1 cellular context compared by ENCODE assay signal in the genomic region with DNA sequence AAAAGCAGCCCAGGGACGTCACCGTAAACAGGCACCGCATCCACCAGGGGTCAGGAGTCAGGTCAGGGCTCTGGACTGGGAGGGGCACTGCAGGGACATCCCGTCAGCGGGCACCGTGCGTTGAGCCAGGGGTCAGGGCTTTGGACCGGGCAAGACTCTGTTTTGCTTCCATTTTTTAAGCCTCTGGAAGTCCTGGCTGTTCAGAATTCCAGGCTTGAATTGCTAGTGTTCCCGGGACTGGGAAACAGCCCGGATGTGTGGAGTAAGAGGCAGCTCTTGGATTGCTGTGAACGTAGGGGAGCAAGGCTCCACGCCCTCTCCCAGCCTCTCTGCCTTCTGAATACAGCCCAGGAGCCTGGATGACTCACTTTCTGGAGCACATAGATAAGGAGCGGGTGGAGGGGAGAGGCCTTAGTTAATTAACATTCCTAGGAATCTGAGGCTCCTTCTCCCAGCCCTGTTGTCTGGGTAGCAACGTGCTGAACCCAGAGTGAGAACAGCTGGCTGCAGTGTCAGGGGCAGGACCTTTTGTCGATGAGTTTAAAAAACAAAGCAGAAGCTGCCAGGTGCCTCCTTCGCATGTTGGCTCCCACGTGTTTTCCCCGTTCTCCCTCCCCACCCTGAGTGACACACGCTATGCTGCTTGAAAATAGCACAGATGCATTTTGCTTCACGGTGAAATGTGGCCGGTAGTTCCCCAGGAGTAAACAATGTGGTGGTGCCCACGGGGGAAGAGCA.
TF ChIP-seq lines count a peak whose summit lies in the region.

No MANE protein-coding gene starts in this region.

TF ChIP-seq in HepG2, 621 proteins besides CTCF, POLR2A, EP300 and RAD21 (continued from another document and continues in another):
- TF ChIP-seq, protein P1, sequence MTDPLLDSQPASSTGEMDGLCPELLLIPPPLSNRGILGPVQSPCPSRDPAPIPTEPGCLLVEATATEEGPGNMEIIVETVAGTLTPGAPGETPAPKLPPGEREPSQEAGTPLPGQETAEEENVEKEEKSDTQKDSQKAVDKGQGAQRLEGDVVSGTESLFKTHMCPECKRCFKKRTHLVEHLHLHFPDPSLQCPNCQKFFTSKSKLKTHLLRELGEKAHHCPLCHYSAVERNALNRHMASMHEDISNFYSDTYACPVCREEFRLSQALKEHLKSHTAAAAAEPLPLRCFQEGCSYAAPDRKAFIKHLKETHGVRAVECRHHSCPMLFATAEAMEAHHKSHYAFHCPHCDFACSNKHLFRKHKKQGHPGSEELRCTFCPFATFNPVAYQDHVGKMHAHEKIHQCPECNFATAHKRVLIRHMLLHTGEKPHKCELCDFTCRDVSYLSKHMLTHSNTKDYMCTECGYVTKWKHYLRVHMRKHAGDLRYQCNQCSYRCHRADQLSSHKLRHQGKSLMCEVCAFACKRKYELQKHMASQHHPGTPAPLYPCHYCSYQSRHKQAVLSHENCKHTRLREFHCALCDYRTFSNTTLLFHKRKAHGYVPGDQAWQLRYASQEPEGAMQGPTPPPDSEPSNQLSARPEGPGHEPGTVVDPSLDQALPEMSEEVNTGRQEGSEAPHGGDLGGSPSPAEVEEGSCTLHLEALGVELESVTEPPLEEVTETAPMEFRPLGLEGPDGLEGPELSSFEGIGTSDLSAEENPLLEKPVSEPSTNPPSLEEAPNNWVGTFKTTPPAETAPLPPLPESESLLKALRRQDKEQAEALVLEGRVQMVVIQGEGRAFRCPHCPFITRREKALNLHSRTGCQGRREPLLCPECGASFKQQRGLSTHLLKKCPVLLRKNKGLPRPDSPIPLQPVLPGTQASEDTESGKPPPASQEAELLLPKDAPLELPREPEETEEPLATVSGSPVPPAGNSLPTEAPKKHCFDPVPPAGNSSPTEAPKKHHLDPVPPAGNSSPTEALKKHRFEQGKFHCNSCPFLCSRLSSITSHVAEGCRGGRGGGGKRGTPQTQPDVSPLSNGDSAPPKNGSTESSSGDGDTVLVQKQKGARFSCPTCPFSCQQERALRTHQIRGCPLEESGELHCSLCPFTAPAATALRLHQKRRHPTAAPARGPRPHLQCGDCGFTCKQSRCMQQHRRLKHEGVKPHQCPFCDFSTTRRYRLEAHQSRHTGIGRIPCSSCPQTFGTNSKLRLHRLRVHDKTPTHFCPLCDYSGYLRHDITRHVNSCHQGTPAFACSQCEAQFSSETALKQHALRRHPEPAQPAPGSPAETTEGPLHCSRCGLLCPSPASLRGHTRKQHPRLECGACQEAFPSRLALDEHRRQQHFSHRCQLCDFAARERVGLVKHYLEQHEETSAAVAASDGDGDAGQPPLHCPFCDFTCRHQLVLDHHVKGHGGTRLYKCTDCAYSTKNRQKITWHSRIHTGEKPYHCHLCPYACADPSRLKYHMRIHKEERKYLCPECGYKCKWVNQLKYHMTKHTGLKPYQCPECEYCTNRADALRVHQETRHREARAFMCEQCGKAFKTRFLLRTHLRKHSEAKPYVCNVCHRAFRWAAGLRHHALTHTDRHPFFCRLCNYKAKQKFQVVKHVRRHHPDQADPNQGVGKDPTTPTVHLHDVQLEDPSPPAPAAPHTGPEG (CRISPR knock-in tag; IDR thresholded peaks at IDR 0.05), result no peak
- no peak for TF ChIP-seq HNF4G (IDR thresholded peaks at IDR 0.05; ENCODE audit: borderline replicate concordance, low read depth, low read length)
- no peak for TF ChIP-seq HNF4G (CRISPR knock-in tag; IDR thresholded peaks at IDR 0.05; ENCODE audit: borderline replicate concordance, low read depth)
- no peak for TF ChIP-seq ZNF34 (CRISPR knock-in tag; IDR thresholded peaks at IDR 0.05; ENCODE audit: borderline replicate concordance)
- no peak for TF ChIP-seq ZNF629 (CRISPR knock-in tag; conservative IDR thresholded peaks at IDR 0.05)
- no peak for TF ChIP-seq ZFP41 (CRISPR knock-in tag; IDR thresholded peaks at IDR 0.05; ENCODE audit: borderline replicate concordance)
- no peak for TF ChIP-seq RBM22 (optimal IDR thresholded peaks at IDR 0.05; ENCODE audit: low read length)
- 0 out of 2 replicates have a peak, but pooled peaks have one; percentile 28 for TF ChIP-seq ZGPAT (CRISPR knock-in tag; IDR thresholded peaks at IDR 0.05)
- TF ChIP-seq ZKSCAN5 (CRISPR knock-in tag; IDR thresholded peaks at IDR 0.05), result no peak
- TF ChIP-seq FOXJ3 (CRISPR knock-in tag; IDR thresholded peaks at IDR 0.05; ENCODE audit: borderline replicate concordance), result peak; percentile 54; the same call in 1 of the 2 replicates
- no peak for TF ChIP-seq ZNF160 (CRISPR knock-in tag; IDR thresholded peaks at IDR 0.05)
- TF ChIP-seq ZNF33A (CRISPR knock-in tag; IDR thresholded peaks at IDR 0.05; ENCODE audit: borderline replicate concordance), result no peak
- no peak for TF ChIP-seq ZNF660 (CRISPR knock-in tag; IDR thresholded peaks at IDR 0.05; ENCODE audit: borderline replicate concordance, low read depth)
- TF ChIP-seq TEAD2 (CRISPR knock-in tag; IDR thresholded peaks at IDR 0.05), result no peak
- TF ChIP-seq ZZZ3 (CRISPR knock-in tag; IDR thresholded peaks at IDR 0.05; ENCODE audit: borderline replicate concordance), result no peak
- TF ChIP-seq PRDM10 (CRISPR knock-in tag; IDR thresholded peaks at IDR 0.05; ENCODE audit: low read depth), result no peak
- no peak for TF ChIP-seq CBX5 (CRISPR knock-in tag; IDR thresholded peaks at IDR 0.05; ENCODE audit: borderline replicate concordance)
- TF ChIP-seq, protein P2, sequence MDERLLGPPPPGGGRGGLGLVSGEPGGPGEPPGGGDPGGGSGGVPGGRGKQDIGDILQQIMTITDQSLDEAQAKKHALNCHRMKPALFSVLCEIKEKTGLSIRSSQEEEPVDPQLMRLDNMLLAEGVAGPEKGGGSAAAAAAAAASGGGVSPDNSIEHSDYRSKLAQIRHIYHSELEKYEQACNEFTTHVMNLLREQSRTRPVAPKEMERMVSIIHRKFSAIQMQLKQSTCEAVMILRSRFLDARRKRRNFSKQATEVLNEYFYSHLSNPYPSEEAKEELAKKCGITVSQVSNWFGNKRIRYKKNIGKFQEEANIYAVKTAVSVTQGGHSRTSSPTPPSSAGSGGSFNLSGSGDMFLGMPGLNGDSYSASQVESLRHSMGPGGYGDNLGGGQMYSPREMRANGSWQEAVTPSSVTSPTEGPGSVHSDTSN (CRISPR knock-in tag; IDR thresholded peaks at IDR 0.05), result no peak
- no peak for TF ChIP-seq STAT6 (CRISPR knock-in tag; IDR thresholded peaks at IDR 0.05; ENCODE audit: borderline replicate concordance)
- no peak for TF ChIP-seq ZNF496 (CRISPR knock-in tag; IDR thresholded peaks at IDR 0.05; ENCODE audit: insufficient replicate concordance)
- no peak for TF ChIP-seq EHMT2 (IDR thresholded peaks at IDR 0.05; ENCODE audit: borderline replicate concordance, low read depth, low read length)
- no peak for TF ChIP-seq LBX2 (CRISPR knock-in tag; IDR thresholded peaks at IDR 0.05; ENCODE audit: borderline replicate concordance)
- peak; percentile 39; the same call in 1 of the 2 replicates for TF ChIP-seq ZNF564 (CRISPR knock-in tag; IDR thresholded peaks at IDR 0.05)
- no peak for TF ChIP-seq ARNT (IDR thresholded peaks at IDR 0.05)
- no peak for TF ChIP-seq EED (CRISPR knock-in tag; IDR thresholded peaks at IDR 0.05)
- TF ChIP-seq, protein P3, sequence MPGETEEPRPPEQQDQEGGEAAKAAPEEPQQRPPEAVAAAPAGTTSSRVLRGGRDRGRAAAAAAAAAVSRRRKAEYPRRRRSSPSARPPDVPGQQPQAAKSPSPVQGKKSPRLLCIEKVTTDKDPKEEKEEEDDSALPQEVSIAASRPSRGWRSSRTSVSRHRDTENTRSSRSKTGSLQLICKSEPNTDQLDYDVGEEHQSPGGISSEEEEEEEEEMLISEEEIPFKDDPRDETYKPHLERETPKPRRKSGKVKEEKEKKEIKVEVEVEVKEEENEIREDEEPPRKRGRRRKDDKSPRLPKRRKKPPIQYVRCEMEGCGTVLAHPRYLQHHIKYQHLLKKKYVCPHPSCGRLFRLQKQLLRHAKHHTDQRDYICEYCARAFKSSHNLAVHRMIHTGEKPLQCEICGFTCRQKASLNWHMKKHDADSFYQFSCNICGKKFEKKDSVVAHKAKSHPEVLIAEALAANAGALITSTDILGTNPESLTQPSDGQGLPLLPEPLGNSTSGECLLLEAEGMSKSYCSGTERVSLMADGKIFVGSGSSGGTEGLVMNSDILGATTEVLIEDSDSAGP (CRISPR knock-in tag; IDR thresholded peaks at IDR 0.05; ENCODE audit: borderline replicate concordance), result peak; percentile 18; the same call in 1 of the 2 replicates
- TF ChIP-seq NR3C1 (CRISPR knock-in tag; IDR thresholded peaks at IDR 0.05), result no peak
- no peak for TF ChIP-seq PCBP1 (IDR thresholded peaks at IDR 0.05; ENCODE audit: borderline replicate concordance, low read depth, low read length)
- TF ChIP-seq ZNF549 (CRISPR knock-in tag; IDR thresholded peaks at IDR 0.05), result no peak
- TF ChIP-seq ZNF530 (CRISPR knock-in tag; IDR thresholded peaks at IDR 0.05; ENCODE audit: low read depth), result no peak
- TF ChIP-seq FOXA1 (IDR thresholded peaks at IDR 0.05), result no peak
- 0 out of 2 replicates have a peak, but pooled peaks have one; percentile 47 for TF ChIP-seq FOXA1 (CRISPR knock-in tag; IDR thresholded peaks at IDR 0.05)
- no peak for TF ChIP-seq ZNF432 (CRISPR knock-in tag; IDR thresholded peaks at IDR 0.05; ENCODE audit: borderline replicate concordance)
- TF ChIP-seq ZNF770 (CRISPR knock-in tag; IDR thresholded peaks at IDR 0.05), result no peak
- TF ChIP-seq ZNF3 (CRISPR knock-in tag; IDR thresholded peaks at IDR 0.05), result no peak
- no peak; the same call in 1 of the 2 replicates for TF ChIP-seq ZNF788 (CRISPR knock-in tag; IDR thresholded peaks at IDR 0.05; ENCODE audit: borderline replicate concordance)
- no peak for TF ChIP-seq ZNF30 (CRISPR knock-in tag; IDR thresholded peaks at IDR 0.05)
- no peak for TF ChIP-seq ZNF781 (CRISPR knock-in tag; IDR thresholded peaks at IDR 0.05; ENCODE audit: borderline replicate concordance, not compliant biosample characterization)
- no peak for TF ChIP-seq RBM39 (IDR thresholded peaks at IDR 0.05; ENCODE audit: low read depth, low read length, poor library complexity, severe bottlenecking)
